Comparison of ENCODE assay signal across 10 cellular contexts in the genomic region with DNA sequence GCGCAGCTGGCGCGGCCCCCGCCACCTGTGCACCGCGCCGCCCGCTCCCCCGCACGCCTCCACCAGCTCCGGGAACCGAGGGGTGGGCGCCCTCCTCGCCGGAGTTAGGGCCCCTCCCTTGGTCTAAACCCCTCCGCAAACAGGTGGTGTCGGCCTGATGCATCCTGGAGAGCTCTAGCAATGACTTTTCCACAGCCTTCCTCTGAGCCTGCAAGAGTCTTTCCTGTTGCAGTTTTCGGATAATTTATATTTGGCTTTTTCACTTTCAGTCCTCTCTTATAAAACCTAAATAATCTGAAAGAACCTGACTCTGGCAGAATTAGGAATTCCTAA. TPM values are rescaled to one million over a fixed set of nuclear protein-coding genes. Genes with fewer than 3 reads are reported as not detected.
DNase-seq lines count a peak whose midpoint lies in the region; ATAC-seq and TF ChIP-seq lines count a peak whose summit lies in the region.
"Had no signal": no experiment of that assay in that cellular context is flagged by ENCODE, and none has a peak within 500 bp of the region (broad histone marks: within the 10 kb centered on the region; RNA-seq: fewer than 3 reads in every experiment).

No MANE protein-coding gene starts in this region.

- H3K27me3 Mint-ChIP-seq in memory B cell = peaks cover 24% of the 10 kb centered on the region

- H3K27me3 ChIP-seq in heart right ventricle (peaks cover 0 to 67% (median 47%) of the 10 kb centered on the region in 7 donors), ascending aorta (no peaks in the 10 kb centered on the region), uterus (peaks cover 0 to 8% of the 10 kb centered on the region in 2 donors)

- H3K4me1 ChIP-seq in heart right ventricle (peaks cover 0 to 13% (median 3%) of the 10 kb centered on the region in 9 donors), ascending aorta (no peaks in the 10 kb centered on the region), uterus (no peaks in the 10 kb centered on the region)

- H3K4me3 Mint-ChIP-seq in memory B cell = peak overlapping the region; percentile 71

- H3K9me3 Mint-ChIP-seq in memory B cell = no peaks in the 10 kb centered on the region

- H3K36me3 ChIP-seq in heart right ventricle (no peaks in the 10 kb centered on the region), ascending aorta (no peaks in the 10 kb centered on the region), uterus (no peaks in the 10 kb centered on the region)

- H3K4me3 ChIP-seq in heart right ventricle (peak overlapping the region in 9 of 10 donors; percentile 45 to 73 (median 65)), ascending aorta (peak overlapping the region; percentile 56 to 72), uterus (peak overlapping the region; percentile 28 to 47)

- DNase-seq in heart right ventricle (no peak), left cardiac atrium (no peak), ascending aorta (ENCODE audit: low spot score in 2 of 2) (no peak), memory B cell (ENCODE audit: low spot score in 2 of 2) (no peak), uterus (no peak), G401 (ENCODE audit: low spot score) (no peak)

- ATAC-seq in heart right ventricle = no peak
- ATAC-seq in left cardiac atrium = no peak
- ATAC-seq in memory B cell (ENCODE audit: low read depth) = no peak
- no peak for ATAC-seq in HG03095 (IDR thresholded peaks at IDR 0.05; ENCODE audit: unreplicated experiment)
- no peak for ATAC-seq in HG02973 (IDR thresholded peaks at IDR 0.05; ENCODE audit: unreplicated experiment)

- in situ Hi-C loops in G401 (cut with HindIII; ENCODE audit: low sequenced_read_pairs) = no loop called here

- H3K4me1 Mint-ChIP-seq in memory B cell = peaks cover 4% of the 10 kb centered on the region

- WGBS in heart right ventricle, 2 donors = 2 to 3% methylated on average over 18 of the region's 18 CpGs

- TF ChIP-seq POLR2A in uterus (IDR thresholded peaks at IDR 0.05) = no peak

- no peaks in the 10 kb centered on the region for H3K36me3 Mint-ChIP-seq in memory B cell

- peaks cover 0 to under 1% (median 0%) of the 10 kb centered on the region in 11 donors for H3K9me3 ChIP-seq in heart right ventricle
- no peaks in the 10 kb centered on the region for H3K9me3 ChIP-seq in ascending aorta
- no peaks in the 10 kb centered on the region for H3K9me3 ChIP-seq in uterus

- no peak overlapping the region for H3K27ac Mint-ChIP-seq in memory B cell

- H3K27ac ChIP-seq in heart right ventricle (peak overlapping the region in 1 of 10 donors; percentile 22), ascending aorta (no peak overlapping the region), uterus (no peak overlapping the region)
- H3K27ac ChIP-seq: epithelial cell of prostate had no signal

- TF ChIP-seq CTCF in heart right ventricle (IDR thresholded peaks at IDR 0.05) = peak in 1 of 9 donors; percentile 22
- TF ChIP-seq CTCF in ascending aorta (IDR thresholded peaks at IDR 0.05) = no peak
- peak in 1 of 4 experiments; percentile 33 for TF ChIP-seq CTCF in uterus (IDR thresholded peaks at IDR 0.05)

- intact Hi-C loops in heart right ventricle (cut with DNase I) (loop anchor here in 9 of 10 donors (1.0 to 10.0 kb wide), 7 partner anchors 60 to 153 kb away; no protein-coding TSS in a partner anchor), left cardiac atrium (cut with DNase I) (loop anchor here (2.0 to 10.0 kb wide), 3 partner anchors 60 to 152 kb away; no protein-coding TSS in a partner anchor), ascending aorta (cut with DNase I) (no loop called here), uterus (cut with DNase I; ENCODE audit: low total_unique reads) (no loop called here)

RNA-seq across cellular contexts. Expression of gene IGSF11, which starts 0.3 kb away (rescaled TPM):
- total RNA-seq in heart right ventricle = 1 to 10 TPM in 6 of 10 donors, under 1 TPM in 4; 0.45 to 6.1 (median 1.6) TPM
- polyA plus RNA-seq in heart right ventricle = under 1 TPM; 0.29 to 0.88 TPM
- total RNA-seq in left cardiac atrium = 1 to 10 TPM; 2.2 to 2.7 TPM
- not detected for total RNA-seq in ascending aorta
- total RNA-seq in uterus = 1 to 10 TPM in 2 of 4 donors, not detected in 2; 1.2 to 4.4 TPM
- not detected in 2 replicates for total RNA-seq in G401 (2014; rRNA removed; shearing (Covaris generic))
- total RNA-seq: NCI-H460 had no signal

Comparison
In these comparisons a context has a peak if more than half of its experiments do, and no peak if none do; other contexts are left out.
1. intact Hi-C loops: an anchor here in heart right ventricle (1.0 to 10.0 kb wide) and left cardiac atrium (2.0 to 10.0 kb wide); none called in ascending aorta and uterus.